13 cellular contexts compared by ENCODE assay signal in the genomic region with DNA sequence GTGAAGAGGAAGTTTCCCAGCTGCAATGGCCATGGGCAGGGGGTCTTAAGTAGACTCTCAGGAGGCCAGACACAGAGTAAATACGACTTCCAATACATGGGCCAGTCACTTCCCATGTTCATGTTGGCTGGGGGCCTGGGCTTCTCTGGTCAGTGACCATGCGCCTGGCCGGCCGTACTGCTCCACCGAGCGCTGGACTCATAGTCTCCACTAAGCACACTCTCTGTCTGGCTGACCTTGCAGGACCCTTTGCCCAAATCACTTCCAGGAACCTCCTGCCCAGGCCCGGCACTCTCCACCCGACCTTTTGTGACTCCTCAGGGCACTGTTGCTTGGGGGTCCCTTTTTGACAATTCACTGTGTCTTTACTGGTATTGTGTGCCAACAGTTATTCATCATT.
A peak's percentile ranks its signal among the peaks of the same experiment; 100 is the strongest.
DNase-seq lines count a peak whose midpoint lies in the region; ATAC-seq and TF ChIP-seq lines count a peak whose summit lies in the region.
"Had no signal": no experiment of that assay in that cellular context is flagged by ENCODE, and none has a peak within 500 bp of the region (broad histone marks: within the 10 kb centered on the region; RNA-seq: fewer than 3 reads in every experiment).

No MANE protein-coding gene starts in this region.

- WGBS in right lobe of liver (ENCODE audit: insufficient coverage, low coverage, low lambda C conversion rate, missing lambda C conversion rate), result 33% methylated on average over 3 of the region's 8 CpGs
- WGBS in aorta, 2 donors, result 15 to 17% methylated on average over 8 of the region's 8 CpGs
- WGBS in smooth muscle cell (ENCODE audit: low lambda C conversion rate), result 97% methylated on average over 8 of the region's 8 CpGs

- H3F3A ChIP-seq in smooth muscle cell (ENCODE audit: low read depth), result no peaks in the 10 kb centered on the region

- H3K9me3 Mint-ChIP-seq in progenitor cell of endocrine pancreas (ENCODE audit: low read depth), result no peaks in the 10 kb centered on the region
- H3K9me3 Mint-ChIP-seq: CD4-positive, alpha-beta memory T cell had no signal

- no peaks in the 10 kb centered on the region for H3K9me3 ChIP-seq in ascending aorta
- no peaks in the 10 kb centered on the region for H3K9me3 ChIP-seq in right lobe of liver
- no peaks in the 10 kb centered on the region for H3K9me3 ChIP-seq in aorta (ENCODE audit: control insufficient read depth, low read length)
- H3K9me3 ChIP-seq in smooth muscle cell (replicated peaks; ENCODE audit: low read depth), result no peaks in the 10 kb centered on the region
- H3K9me3 ChIP-seq: BE2C, HAP-1 had no signal

- H3K27me3 Mint-ChIP-seq in progenitor cell of endocrine pancreas, result no peaks in the 10 kb centered on the region

- DNase-seq in ascending aorta (ENCODE audit: low spot score in 2 of 2) (no peak), right lobe of liver (peak; percentile 68 to 81 (median 77)), progenitor cell of endocrine pancreas (ENCODE audit: low spot score, unreplicated experiment) (no peak), aorta (peak in 1 of 2 donors; percentile 71), smooth muscle cell (lab: John Stamatoyannopoulos, UW; ENCODE audit: unreplicated experiment) (no peak), D341Med (ENCODE audit: low spot score) (no peak), SHP77 (lab: John Stamatoyannopoulos, UW) (no peak)
- DNase-seq: BE2C; CD4-positive, alpha-beta memory T cell; DND-41; GDM1 had no signal

- no peak overlapping the region for H3K4me3 Mint-ChIP-seq in progenitor cell of endocrine pancreas (ENCODE audit: low read depth)
- H3K4me3 Mint-ChIP-seq: CD4-positive, alpha-beta memory T cell had no signal

- no peaks in the 10 kb centered on the region for H3K27me3 ChIP-seq in ascending aorta
- H3K27me3 ChIP-seq in right lobe of liver, result no peaks in the 10 kb centered on the region
- H3K27me3 ChIP-seq in aorta (ENCODE audit: control insufficient read depth in 1 of 2, insufficient read depth in 2 of 2, low read length in 1 of 2), result no peaks in the 10 kb centered on the region
- no peaks in the 10 kb centered on the region for H3K27me3 ChIP-seq in smooth muscle cell (ENCODE audit: low read depth)
- H3K27me3 ChIP-seq: BE2C had no signal

- H3K36me3 ChIP-seq in ascending aorta, result no peaks in the 10 kb centered on the region
- H3K36me3 ChIP-seq in right lobe of liver, result no peaks in the 10 kb centered on the region
- H3K36me3 ChIP-seq in aorta (ENCODE audit: control insufficient read depth in 1 of 2, insufficient read depth in 2 of 2, low read length in 1 of 2), result no peaks in the 10 kb centered on the region
- H3K36me3 ChIP-seq in smooth muscle cell (ENCODE audit: low read depth), result no peaks in the 10 kb centered on the region
- H3K36me3 ChIP-seq: BE2C, HAP-1 had no signal

- peak overlapping the region; percentile 36 to 53 for H3K27ac ChIP-seq in ascending aorta
- peak overlapping the region in 1 of 3 donors; percentile 24 for H3K27ac ChIP-seq in right lobe of liver
- no peak overlapping the region for H3K27ac ChIP-seq in aorta (ENCODE audit: low read depth in 1 of 2, low read length in 2 of 2)
- no peak overlapping the region for H3K27ac ChIP-seq in smooth muscle cell (ENCODE audit: low read depth)
- H3K27ac ChIP-seq: C4-2B had no signal

- no peak for TF ChIP-seq POLR2A in right lobe of liver (IDR thresholded peaks at IDR 0.05)

- TF ChIP-seq CTCF in ascending aorta (IDR thresholded peaks at IDR 0.05) (no peak), right lobe of liver (IDR thresholded peaks at IDR 0.05) (no peak), progenitor cell of endocrine pancreas (IDR thresholded peaks at IDR 0.05; ENCODE audit: unreplicated experiment) (no peak), smooth muscle cell (IDR thresholded peaks at IDR 0.05; ENCODE audit: borderline replicate concordance, insufficient read depth, poor library complexity, severe bottlenecking) (no peak)

- H3K36me3 Mint-ChIP-seq in progenitor cell of endocrine pancreas (ENCODE audit: insufficient read depth), result no peaks in the 10 kb centered on the region
- H3K36me3 Mint-ChIP-seq: CD4-positive, alpha-beta memory T cell had no signal

- peaks cover 32% of the 10 kb centered on the region for H3K4me1 Mint-ChIP-seq in progenitor cell of endocrine pancreas (ENCODE audit: low read depth)

- H3K79me2 ChIP-seq in smooth muscle cell (ENCODE audit: low read depth), result no peaks in the 10 kb centered on the region

- ATAC-seq in right lobe of liver (peak; percentile 76 to 84 (median 79)), aorta (ENCODE audit: low FRiP score) (peak; percentile 60)

- no peak overlapping the region for H2AFZ ChIP-seq in smooth muscle cell (ENCODE audit: low read depth)

- H3K4me1 ChIP-seq in ascending aorta (peaks cover 0 to 7% of the 10 kb centered on the region in 2 donors), right lobe of liver (peaks cover 0 to 6% (median 3%) of the 10 kb centered on the region in 4 donors), aorta (ENCODE audit: control insufficient read depth in 1 of 2, insufficient read depth in 2 of 2, low read length in 2 of 2) (no peaks in the 10 kb centered on the region), smooth muscle cell (ENCODE audit: low read depth) (no peaks in the 10 kb centered on the region)
- H3K4me1 ChIP-seq: BE2C, HAP-1 had no signal

- H3K4me3 ChIP-seq in ascending aorta, result no peak overlapping the region
- no peak overlapping the region for H3K4me3 ChIP-seq in right lobe of liver
- H3K4me3 ChIP-seq in aorta (ENCODE audit: low read length in 2 of 2), result no peak overlapping the region
- no peak overlapping the region for H3K4me3 ChIP-seq in smooth muscle cell
- H3K4me3 ChIP-seq: HAP-1 had no signal

- H3K9ac ChIP-seq in smooth muscle cell (ENCODE audit: low read depth), result no peak overlapping the region

- no peak overlapping the region for H3K4me2 ChIP-seq in smooth muscle cell

- intact Hi-C loops in ascending aorta (cut with DNase I), result no loop called here
- intact Hi-C loops in right lobe of liver (cut with DNase I), result no loop called here
- intact Hi-C loops in aorta (cut with DNase I), result no loop called here

- H3K27ac Mint-ChIP-seq in progenitor cell of endocrine pancreas, result peak overlapping the region; percentile 22

- H4K20me1 ChIP-seq in smooth muscle cell (ENCODE audit: low read depth), result no peaks in the 10 kb centered on the region

Comparison
In these comparisons a context has a peak if more than half of its experiments do, and no peak if none do; other contexts are left out.
1. DNase-seq: peak in right lobe of liver (3 of 3); none in ascending aorta (0 of 2), progenitor cell of endocrine pancreas (single experiment), smooth muscle cell (single experiment), D341Med (single experiment) and SHP77 (0 of 2).
2. H3K27ac ChIP-seq: peak in ascending aorta (2 of 2); none in aorta (0 of 2) and smooth muscle cell (single experiment).